In genomic region chr4:95289028-95289634, GRCh38 we compare ENCODE assay signal across 10 cellular contexts.
A peak's percentile ranks its signal among the peaks of the same experiment; 100 is the strongest.
DNase-seq lines count a peak whose midpoint lies in the region; ATAC-seq, FAIRE-seq and TF ChIP-seq lines count a peak whose summit lies in the region.
"Had no signal": no experiment of that assay in that cellular context is flagged by ENCODE, and none has a peak within 500 bp of the region (broad histone marks: within the 10 kb centered on the region; RNA-seq: fewer than 3 reads in every experiment).

No MANE protein-coding gene starts in this region.

- H3K4me1 Mint-ChIP-seq in HFFc6 (ENCODE audit: low read depth) = no peaks in the 10 kb centered on the region

- no peak overlapping the region for H3K4me3 Mint-ChIP-seq in HFFc6
- H3K4me3 Mint-ChIP-seq: stimulated activated naive CD8-positive, alpha-beta T cell treated with anti-CD3 and anti-CD28 coated beads, Interleukin-15, Interleukin-2, amounts not matched to agents 100 ng/mL and 50 ng/mL, for 24 hours had no signal

- in situ Hi-C loops in GM13976 (cut with MboI; ENCODE audit: low sequenced_read_pairs, unreplicated experiment) = no loop called here

- FAIRE-seq in frontal cortex (lab: Jason Lieb, UNC) = no peak

- DNase-seq in NCI-H526 treated with DMSO at 0.1 percent for 48 hours (lab: John Stamatoyannopoulos, UW) (peak; percentile 28), fibroblast of the aortic adventitia (ENCODE audit: low read depth) (peak; percentile 25), HFFc6 (no peak), GM13976 (ENCODE audit: low spot score) (no peak), frontal cortex (ENCODE audit: low spot score in 2 of 2) (no peak), SHP77 (lab: John Stamatoyannopoulos, UW) (no peak)
- DNase-seq: H7 had no signal

- no peaks in the 10 kb centered on the region for H3K27me3 Mint-ChIP-seq in HFFc6 (ENCODE audit: insufficient read depth)
- H3K27me3 Mint-ChIP-seq: stimulated activated naive CD8-positive, alpha-beta T cell treated with anti-CD3 and anti-CD28 coated beads, Interleukin-15, Interleukin-2, amounts not matched to agents 100 ng/mL and 50 ng/mL, for 24 hours had no signal

- peak; percentile 84 for ATAC-seq in GM18499 (IDR thresholded peaks at IDR 0.05; ENCODE audit: insufficient read depth, unreplicated experiment)
- peak; percentile 85 for ATAC-seq in HG02610 (IDR thresholded peaks at IDR 0.05; ENCODE audit: unreplicated experiment)

- H3K9me3 Mint-ChIP-seq in HFFc6 = no peaks in the 10 kb centered on the region
- H3K9me3 Mint-ChIP-seq: stimulated activated naive CD8-positive, alpha-beta T cell treated with anti-CD3 and anti-CD28 coated beads, Interleukin-15, Interleukin-2, amounts not matched to agents 100 ng/mL and 50 ng/mL, for 24 hours had no signal

- no peak for TF ChIP-seq CTCF in fibroblast of the aortic adventitia (IDR thresholded peaks at IDR 0.05; ENCODE audit: insufficient read depth, low read length)
- TF ChIP-seq CTCF in HFFc6 (IDR thresholded peaks at IDR 0.05) = no peak
- no peak for TF ChIP-seq CTCF in GM13976 (IDR thresholded peaks at IDR 0.05; ENCODE audit: borderline replicate concordance, control extremely low read depth, extremely low read depth, insufficient read depth, missing control alignments)

- no peaks in the 10 kb centered on the region for H3K36me3 Mint-ChIP-seq in HFFc6 (ENCODE audit: low read depth)

- H3K27ac Mint-ChIP-seq in HFFc6 = no peak overlapping the region
- H3K27ac Mint-ChIP-seq: stimulated activated naive CD8-positive, alpha-beta T cell treated with anti-CD3 and anti-CD28 coated beads, Interleukin-15, Interleukin-2, amounts not matched to agents 100 ng/mL and 50 ng/mL, for 24 hours had no signal

- no peak overlapping the region for H3K4me3 ChIP-seq in fibroblast of the aortic adventitia (ENCODE audit: low read depth, low read length)

Comparison
In these comparisons a context has a peak if more than half of its experiments do, and no peak if none do; other contexts are left out.
1. DNase-seq: peak in NCI-H526 treated with DMSO at 0.1 percent for 48 hours (single experiment) and fibroblast of the aortic adventitia (single experiment); none in HFFc6 (single experiment), GM13976 (single experiment), frontal cortex (0 of 2) and SHP77 (0 of 2).